Comparison of ENCODE assay signal across 16 cellular contexts in the genomic region with DNA sequence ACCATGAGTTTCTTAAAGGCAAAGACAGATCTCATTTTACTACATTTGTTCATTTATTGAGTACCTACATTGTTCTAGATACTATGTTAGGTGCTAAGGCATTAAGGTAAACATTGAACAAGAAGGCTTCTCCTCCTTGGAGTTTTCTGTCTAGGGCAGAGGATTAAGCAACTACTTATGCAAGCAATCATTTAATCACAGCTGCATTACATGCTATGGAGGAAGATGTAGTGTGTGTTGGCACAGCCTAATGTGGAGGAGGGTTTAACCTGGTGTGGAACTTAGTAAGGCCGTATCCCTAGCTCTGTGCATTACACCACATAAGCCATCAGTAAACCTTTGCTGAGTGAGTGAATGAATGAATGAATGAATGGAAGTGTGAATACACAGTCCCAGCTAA.
DNase-seq lines count a peak whose midpoint lies in the region; ATAC-seq and TF ChIP-seq lines count a peak whose summit lies in the region.
"Had no signal": no experiment of that assay in that cellular context is flagged by ENCODE, and none has a peak within 500 bp of the region (broad histone marks: within the 10 kb centered on the region; RNA-seq: fewer than 3 reads in every experiment).

No MANE protein-coding gene starts in this region.

- H3F3A ChIP-seq in smooth muscle cell (ENCODE audit: low read depth), result no peaks in the 10 kb centered on the region

- H3K27me3 ChIP-seq in mammary epithelial cell (ENCODE audit: insufficient read depth, low read length) (no peaks in the 10 kb centered on the region), smooth muscle cell (ENCODE audit: low read depth) (no peaks in the 10 kb centered on the region), left lung (no peaks in the 10 kb centered on the region)
- H3K27me3 ChIP-seq: BLaER1 had no signal

- peak overlapping the region; percentile 77 for H3K27ac Mint-ChIP-seq in MCF 10A (ENCODE audit: low read depth, unreplicated experiment)
- no peak overlapping the region for H3K27ac Mint-ChIP-seq in activated CD4-positive, alpha-beta T cell treated with anti-CD3 and anti-CD28 coated beads, Interleukin-2, amount 10 ng/mL, durations not matched to agents 24 days and 14 days

- H3K4me2 ChIP-seq in mammary epithelial cell (ENCODE audit: insufficient read depth, low read depth, low read length) (no peak overlapping the region), smooth muscle cell (no peak overlapping the region)
- H3K4me2 ChIP-seq: BLaER1 had no signal

- no peak overlapping the region for H3K4me3 Mint-ChIP-seq in MCF 10A (ENCODE audit: unreplicated experiment)
- H3K4me3 Mint-ChIP-seq in activated CD4-positive, alpha-beta T cell treated with anti-CD3 and anti-CD28 coated beads, Interleukin-2, amount 10 ng/mL, durations not matched to agents 24 days and 14 days, result no peak overlapping the region

- H3K9ac ChIP-seq in mammary epithelial cell (ENCODE audit: insufficient read depth, low read length) (no peak overlapping the region), smooth muscle cell (ENCODE audit: low read depth) (no peak overlapping the region)
- H3K9ac ChIP-seq: BLaER1 had no signal

- in situ Hi-C loops in mammary epithelial cell (cut with MboI; ENCODE audit: low sequenced_read_pairs in 2 of 2), result no loop called here

- H3K4me3 ChIP-seq in mammary epithelial cell (replicated peaks in 1 of 3; ENCODE audit: insufficient read depth in 1 of 3, low read depth in 2 of 3, low read length in 3 of 3) (no peak overlapping the region), skeletal muscle cell (ENCODE audit: low read depth, low read length) (no peak overlapping the region), smooth muscle cell (no peak overlapping the region), left lung (no peak overlapping the region)
- H3K4me3 ChIP-seq: BLaER1 had no signal

- TF ChIP-seq CTCF in MCF 10A (IDR thresholded peaks at IDR 0.05; ENCODE audit: unreplicated experiment), result no peak
- TF ChIP-seq CTCF in mammary epithelial cell (conservative IDR thresholded peaks at IDR 0.05 in 1 of 2, IDR thresholded peaks at IDR 0.05 in 1 of 2; ENCODE audit: extremely low read depth in 1 of 2, insufficient read depth in 1 of 2, low read depth in 1 of 2, low read length in 2 of 2), result no peak
- TF ChIP-seq CTCF in smooth muscle cell (IDR thresholded peaks at IDR 0.05; ENCODE audit: borderline replicate concordance, insufficient read depth, poor library complexity, severe bottlenecking), result no peak
- TF ChIP-seq CTCF in left lung (IDR thresholded peaks at IDR 0.05), result no peak

- H2AFZ ChIP-seq in mammary epithelial cell (ENCODE audit: low read depth, low read length) (no peak overlapping the region), smooth muscle cell (ENCODE audit: low read depth) (no peak overlapping the region)

- H3K9me3 Mint-ChIP-seq in MCF 10A (ENCODE audit: unreplicated experiment), result no peaks in the 10 kb centered on the region
- no peaks in the 10 kb centered on the region for H3K9me3 Mint-ChIP-seq in activated CD4-positive, alpha-beta T cell treated with anti-CD3 and anti-CD28 coated beads, Interleukin-2, amount 10 ng/mL, durations not matched to agents 24 days and 14 days

- dilution Hi-C loops in mammary epithelial cell (cut with HindIII; ENCODE audit: low sequenced_read_pairs), result no loop called here

- peak; percentile 47 for ATAC-seq in esophagus mucosa
- ATAC-seq in left lung, result no peak

- no peaks in the 10 kb centered on the region for H3K36me3 Mint-ChIP-seq in MCF 10A (ENCODE audit: insufficient read depth, unreplicated experiment)
- H3K36me3 Mint-ChIP-seq in activated CD4-positive, alpha-beta T cell treated with anti-CD3 and anti-CD28 coated beads, Interleukin-2, amount 10 ng/mL, durations not matched to agents 24 days and 14 days (ENCODE audit: low read depth), result no peaks in the 10 kb centered on the region

- BruUV-seq in MCF 10A (replicated peaks; lab: Mats Ljungman, UMichigan), result no TSS peak
- no TSS peak for BruUV-seq in mammary epithelial cell (replicated peaks; lab: Mats Ljungman, UMichigan)

- no peaks in the 10 kb centered on the region for H3K79me2 ChIP-seq in mammary epithelial cell (ENCODE audit: insufficient read depth, low read length)
- H3K79me2 ChIP-seq in smooth muscle cell (ENCODE audit: low read depth), result no peaks in the 10 kb centered on the region

- intact Hi-C loops in MCF 10A (cut with micrococcal nuclease) (no loop called here), mammary epithelial cell (cut with micrococcal nuclease) (no loop called here), left lung (cut with DNase I) (no loop called here)
- intact Hi-C loops in activated CD4-positive, alpha-beta T cell treated with anti-CD3 and anti-CD28 coated beads, Interleukin-2, amount 10 ng/mL, durations not matched to agents 24 days and 14 days (cut with micrococcal nuclease), result no loop called here

- H3K36me3 ChIP-seq in mammary epithelial cell (ENCODE audit: insufficient read depth, low read length) (no peaks in the 10 kb centered on the region), smooth muscle cell (ENCODE audit: low read depth) (no peaks in the 10 kb centered on the region), left lung (no peaks in the 10 kb centered on the region)
- H3K36me3 ChIP-seq: BLaER1 had no signal

- no peaks in the 10 kb centered on the region for H4K20me1 ChIP-seq in mammary epithelial cell (ENCODE audit: insufficient read depth, low read length)
- no peaks in the 10 kb centered on the region for H4K20me1 ChIP-seq in smooth muscle cell (ENCODE audit: low read depth)
- H4K20me1 ChIP-seq: BLaER1 had no signal

- no peaks in the 10 kb centered on the region for H3K9me3 ChIP-seq in mammary epithelial cell (replicated peaks; ENCODE audit: insufficient read depth, low read length)
- H3K9me3 ChIP-seq in smooth muscle cell (replicated peaks; ENCODE audit: low read depth), result no peaks in the 10 kb centered on the region
- no peaks in the 10 kb centered on the region for H3K9me3 ChIP-seq in left lung
- H3K9me3 ChIP-seq: BLaER1 had no signal

- H3K27me3 Mint-ChIP-seq in MCF 10A (ENCODE audit: insufficient read depth, unreplicated experiment), result no peaks in the 10 kb centered on the region
- peaks cover 2% of the 10 kb centered on the region for H3K27me3 Mint-ChIP-seq in activated CD4-positive, alpha-beta T cell treated with anti-CD3 and anti-CD28 coated beads, Interleukin-2, amount 10 ng/mL, durations not matched to agents 24 days and 14 days

- H3K27ac ChIP-seq in mammary epithelial cell (ENCODE audit: insufficient read depth, low read depth, low read length) (no peak overlapping the region), smooth muscle cell (ENCODE audit: low read depth) (no peak overlapping the region), left lung (peak overlapping the region in 1 of 2 donors; percentile 31)
- H3K27ac ChIP-seq: 22Rv1, BLaER1 had no signal

- CTCF ChIA-PET in MCF 10A (lab: Yijun Ruan, JAX), result interaction anchor here (0.7 to 6.2 kb wide), 6 partner anchors 8 to 242 kb away, joined by 3 to 47 read pairs (median 5); no protein-coding TSS in a partner anchor
- CTCF ChIA-PET in mammary epithelial cell (lab: Charles Lee; ENCODE audit: low non-redundant PET), result interaction anchor here (0.8 kb wide), 1 partner anchor 139 kb away, joined by 5 read pairs; no protein-coding TSS in a partner anchor

- 86% methylated on average over 1 of the region's 1 CpG for WGBS in mammary epithelial cell (ENCODE audit: low coverage, missing lambda C conversion rate)
- 93% methylated on average over 1 of the region's 1 CpG for WGBS in smooth muscle cell (ENCODE audit: low lambda C conversion rate)

- peak; percentile 87 for DNase-seq in MCF 10A (ENCODE audit: unreplicated experiment)
- DNase-seq in mammary epithelial cell, result no peak
- peak; percentile 41 to 59 for DNase-seq in NOMO-1 (lab: John Stamatoyannopoulos, UW; ENCODE audit: unreplicated experiment in 2 of 2)
- peak; percentile 73 for DNase-seq in skeletal muscle cell (ENCODE audit: low read depth)
- no peak for DNase-seq in smooth muscle cell (lab: John Stamatoyannopoulos, UW; ENCODE audit: unreplicated experiment)
- no peak for DNase-seq in left lung
- DNase-seq in activated CD4-positive, alpha-beta T cell treated with anti-CD3 and anti-CD28 coated beads, Interleukin-2, amount 10 ng/mL, durations not matched to agents 24 days and 14 days, result no peak
- DNase-seq: DMS 273 treated with DMSO at 0.1 percent for 48 hours, NCI-H1092, NCI-H187, NCI-H446 treated with DMSO at 0.1 percent for 48 hours, NCI-H748 treated with DMSO at 0.1 percent for 48 hours, SHP77 had no signal

- H3K4me1 Mint-ChIP-seq in MCF 10A (ENCODE audit: insufficient read depth, unreplicated experiment), result peaks cover 35% of the 10 kb centered on the region
- peaks cover 11% of the 10 kb centered on the region for H3K4me1 Mint-ChIP-seq in activated CD4-positive, alpha-beta T cell treated with anti-CD3 and anti-CD28 coated beads, Interleukin-2, amount 10 ng/mL, durations not matched to agents 24 days and 14 days

- POLR2A ChIA-PET in MCF 10A (lab: Yijun Ruan, JAX), result interaction anchor here (0.7 to 2.3 kb wide), 5 partner anchors 16 to 111 kb away, joined by 3 to 14 read pairs (median 3); no protein-coding TSS in a partner anchor

- H3K4me1 ChIP-seq in mammary epithelial cell (ENCODE audit: insufficient read depth, low read length) (peaks cover 3% of the 10 kb centered on the region), smooth muscle cell (ENCODE audit: low read depth) (no peaks in the 10 kb centered on the region), left lung (peaks cover 0 to 23% of the 10 kb centered on the region in 2 donors)
- H3K4me1 ChIP-seq: BLaER1 had no signal

Comparison
In these comparisons a context has a peak if more than half of its experiments do, and no peak if none do; other contexts are left out.
1. DNase-seq: peak in MCF 10A (single experiment), NOMO-1 (2 of 2) and skeletal muscle cell (single experiment); none in mammary epithelial cell (single experiment), smooth muscle cell (single experiment), left lung (0 of 2) and activated CD4-positive, alpha-beta T cell treated with anti-CD3 and anti-CD28 coated beads, Interleukin-2, amount 10 ng/mL, durations not matched to agents 24 days and 14 days (single experiment).